7 cellular contexts compared by ENCODE assay signal in genomic region chr7:145053781-145054180, GRCh38.
"Had no signal": no experiment of that assay in that cellular context is flagged by ENCODE, and none has a peak within 500 bp of the region (broad histone marks: within the 10 kb centered on the region; RNA-seq: fewer than 3 reads in every experiment).

No MANE protein-coding gene starts in this region.

- H3K36me3 Mint-ChIP-seq: IgD-negative memory B cell had no signal

- H3K4me3 Mint-ChIP-seq: H9, IgD-negative memory B cell had no signal

- DNase-seq: GM23248, GOT3, H9, HCEC 1CT had no signal

- H3K27ac ChIP-seq: GM23248, HL-60 had no signal

- ATAC-seq: HepG2 had no signal

- H3K27ac Mint-ChIP-seq: H9, IgD-negative memory B cell had no signal

- H3K9me3 Mint-ChIP-seq: H9 had no signal

- H3K4me3 ChIP-seq: GM23248 had no signal

- FAIRE-seq: HepG2 had no signal

- H3K9ac ChIP-seq: GM23248 had no signal

- H2AFZ ChIP-seq: GM23248 had no signal
